In genomic region chr16:19086322-19087199, GRCh38 we compare ENCODE assay signal across 1 cellular context.
TF ChIP-seq lines count a peak whose summit lies in the region.

No MANE protein-coding gene starts in this region.

TF ChIP-seq in HEK293, 187 proteins besides CTCF, POLR2A, EP300 and RAD21 (continued from another document and continues in another):
- TF ChIP-seq ZNF645 (tag by site-specific recombination; IDR thresholded peaks at IDR 0.05) (no peak), ZBTB20 (tag by site-specific recombination; IDR thresholded peaks at IDR 0.05) (peak; percentile 33; the same call in 1 of the 2 replicates), ZNF48 (tag by site-specific recombination; IDR thresholded peaks at IDR 0.05) (no peak), ZNF777 (tag by site-specific recombination; IDR thresholded peaks at IDR 0.05; ENCODE audit: borderline replicate concordance) (no peak), PRDM6 (tag by site-specific recombination; IDR thresholded peaks at IDR 0.05) (no peak), ZBTB17 (tag by site-specific recombination; IDR thresholded peaks at IDR 0.05) (peak; percentile 84), ZFHX2 (tag by site-specific recombination; conservative IDR thresholded peaks at IDR 0.05) (no peak), ZNF239 (tag by site-specific recombination; IDR thresholded peaks at IDR 0.05) (no peak), HOXC10 (CRISPR knock-in tag; IDR thresholded peaks at IDR 0.05) (no peak), ZBTB10 (tag by site-specific recombination; IDR thresholded peaks at IDR 0.05) (no peak), ZBTB6 (tag by site-specific recombination; IDR thresholded peaks at IDR 0.05) (no peak), ZNF202 (tag by site-specific recombination; IDR thresholded peaks at IDR 0.05; ENCODE audit: borderline replicate concordance) (no peak), ZNF558 (tag by site-specific recombination; IDR thresholded peaks at IDR 0.05) (no peak), ZNF350 (tag by site-specific recombination; IDR thresholded peaks at IDR 0.05) (no peak), ZNF19 (tag by site-specific recombination; IDR thresholded peaks at IDR 0.05; ENCODE audit: low read depth) (no peak), PRDM1 (tag by site-specific recombination; IDR thresholded peaks at IDR 0.05) (no peak), ZFP37 (tag by site-specific recombination; IDR thresholded peaks at IDR 0.05) (no peak), ZNF580 (tag by site-specific recombination; IDR thresholded peaks at IDR 0.05) (peak; percentile 82), KLF16 (tag by site-specific recombination; IDR thresholded peaks at IDR 0.05) (peak; percentile 76; the same call in 1 of the 2 replicates), ZNF449 (tag by site-specific recombination; IDR thresholded peaks at IDR 0.05) (peak; percentile 56), ZNF18 (tag by site-specific recombination; IDR thresholded peaks at IDR 0.05) (no peak), PRDM2 (tag by site-specific recombination; IDR thresholded peaks at IDR 0.05; ENCODE audit: borderline replicate concordance) (no peak), ZNF501 (tag by site-specific recombination; IDR thresholded peaks at IDR 0.05) (peak; percentile 62; the same call in 1 of the 2 replicates), TCF7L2 (IDR thresholded peaks at IDR 0.05; ENCODE audit: borderline replicate concordance, low read depth, low read length) (no peak), ZNF473 (tag by site-specific recombination; IDR thresholded peaks at IDR 0.05) (no peak), RBAK (tag by site-specific recombination; IDR thresholded peaks at IDR 0.05) (no peak), ZNF292 (tag by site-specific recombination; IDR thresholded peaks at IDR 0.05; ENCODE audit: borderline replicate concordance, low read depth) (no peak), GLIS2 (tag by site-specific recombination; IDR thresholded peaks at IDR 0.05) (no peak), ZBTB7A (tag by site-specific recombination; IDR thresholded peaks at IDR 0.05; ENCODE audit: low read depth) (no peak), SCRT1 (tag by site-specific recombination; IDR thresholded peaks at IDR 0.05; ENCODE audit: borderline replicate concordance) (0 out of 2 replicates have a peak, but pooled peaks have one; percentile 25), ZNF792 (tag by site-specific recombination; IDR thresholded peaks at IDR 0.05) (no peak), PRDM10 (tag by site-specific recombination; IDR thresholded peaks at IDR 0.05) (peak; percentile 68), PBX3 (CRISPR knock-in tag; IDR thresholded peaks at IDR 0.05) (no peak), ZNF488 (tag by site-specific recombination; IDR thresholded peaks at IDR 0.05) (no peak), ZNF76 (tag by site-specific recombination; IDR thresholded peaks at IDR 0.05; ENCODE audit: borderline replicate concordance, low read depth) (peak; percentile 78)
